Comparison of ENCODE assay signal across 9 cellular contexts in the genomic region with DNA sequence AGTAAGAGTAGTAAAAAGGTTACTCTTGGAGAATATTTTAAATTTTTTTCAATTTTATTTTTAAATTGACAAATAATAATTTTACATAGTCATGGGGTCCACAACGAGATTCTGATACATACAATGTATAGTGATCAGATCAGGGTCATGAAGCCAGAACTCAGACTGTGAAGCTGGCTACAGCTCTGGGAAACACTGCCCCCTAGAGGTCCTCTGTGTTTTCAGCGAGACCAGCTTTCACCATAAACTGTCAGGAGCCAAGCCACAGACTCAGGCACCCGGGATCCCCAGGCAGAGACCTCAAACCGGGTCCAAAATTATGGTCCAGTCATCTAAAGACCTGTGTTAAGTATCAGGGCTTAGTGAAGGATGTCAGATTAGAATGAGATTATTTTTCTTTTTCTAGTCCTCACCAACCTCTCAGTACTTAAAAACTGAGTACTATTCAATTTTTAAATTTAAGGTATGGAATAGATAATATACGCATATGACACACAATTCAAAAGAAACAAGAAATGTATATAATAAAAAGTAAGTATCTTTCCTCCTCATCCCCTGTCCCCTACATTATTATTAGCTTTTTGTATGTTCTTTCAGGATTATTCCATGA.
DNase-seq lines count a peak whose midpoint lies in the region; ATAC-seq, FAIRE-seq and TF ChIP-seq lines count a peak whose summit lies in the region.
"Had no signal": no experiment of that assay in that cellular context is flagged by ENCODE, and none has a peak within 500 bp of the region (broad histone marks: within the 10 kb centered on the region; RNA-seq: fewer than 3 reads in every experiment).

No MANE protein-coding gene starts in this region.

- H3K27ac ChIP-seq in H1 (ENCODE audit: low read depth, low read length) (no peak overlapping the region), neural progenitor cell (no peak overlapping the region), esophagus squamous epithelium (no peak overlapping the region)

- no peak overlapping the region for H3K27ac Mint-ChIP-seq in neural progenitor cell
- H3K27ac Mint-ChIP-seq: stimulated activated naive CD8-positive, alpha-beta T cell treated with anti-CD3 and anti-CD28 coated beads, Interleukin-15, Interleukin-2, amounts not matched to agents 100 ng/mL and 50 ng/mL, for 24 hours had no signal

- no peak overlapping the region for H3K4me3 Mint-ChIP-seq in neural progenitor cell
- H3K4me3 Mint-ChIP-seq: stimulated activated naive CD8-positive, alpha-beta T cell treated with anti-CD3 and anti-CD28 coated beads, Interleukin-15, Interleukin-2, amounts not matched to agents 100 ng/mL and 50 ng/mL, for 24 hours had no signal

- H4K20me1 ChIP-seq in H1 (replicated peaks in 1 of 2; ENCODE audit: control insufficient read depth in 1 of 2, insufficient read depth in 2 of 2, low read length in 2 of 2) = no peaks in the 10 kb centered on the region
- H4K20me1 ChIP-seq in neural progenitor cell (ENCODE audit: low read depth) = no peaks in the 10 kb centered on the region

- no peak overlapping the region for H4K8ac ChIP-seq in H1 (ENCODE audit: extremely low read depth, insufficient read depth, low read length)

- peak; percentile 60 for ATAC-seq in GM21447 (IDR thresholded peaks at IDR 0.05; ENCODE audit: unreplicated experiment)

- no peaks in the 10 kb centered on the region for H3K9me3 Mint-ChIP-seq in neural progenitor cell
- H3K9me3 Mint-ChIP-seq: stimulated activated naive CD8-positive, alpha-beta T cell treated with anti-CD3 and anti-CD28 coated beads, Interleukin-15, Interleukin-2, amounts not matched to agents 100 ng/mL and 50 ng/mL, for 24 hours had no signal

- no peak overlapping the region for H3K14ac ChIP-seq in H1 (ENCODE audit: insufficient read length)

- H2BK120ac ChIP-seq in H1 (replicated peaks; ENCODE audit: low read depth, low read length) = no peak overlapping the region

- no peak overlapping the region for H3K23ac ChIP-seq in H1 (ENCODE audit: insufficient read length)

- no peak overlapping the region for H2AFZ ChIP-seq in H1 (ENCODE audit: low read length)
- H2AFZ ChIP-seq in neural progenitor cell (replicated peaks) = no peak overlapping the region

- H3K36me3 Mint-ChIP-seq in neural progenitor cell = no peaks in the 10 kb centered on the region

- peak; percentile 68 to 81 (median 72) for TF ChIP-seq CTCF in H1 (IDR thresholded peaks at IDR 0.05; ENCODE audit: control extremely low read depth in 1 of 3, insufficient read depth in 1 of 3, low read depth in 1 of 3, low read length in 3 of 3)
- peak; percentile 81 for TF ChIP-seq CTCF in neural progenitor cell (IDR thresholded peaks at IDR 0.05)
- TF ChIP-seq CTCF in esophagus squamous epithelium (IDR thresholded peaks at IDR 0.05) = peak in 3 of 6 experiments; percentile 11 to 40 (median 15)

- H3K56ac ChIP-seq in H1 (replicated peaks; ENCODE audit: insufficient read length, low read depth, low read length) = no peak overlapping the region

- intact Hi-C loops in esophagus squamous epithelium (cut with DNase I) = no loop called here

- H3K23me2 ChIP-seq in H1 (ENCODE audit: low read depth, low read length) = no peaks in the 10 kb centered on the region

- H3K9me3 ChIP-seq in H1 (ENCODE audit: insufficient read depth in 2 of 2, low read depth in 1 of 2, low read length in 1 of 2) (no peaks in the 10 kb centered on the region), neural progenitor cell (ENCODE audit: low read depth) (no peaks in the 10 kb centered on the region), esophagus squamous epithelium (no peaks in the 10 kb centered on the region)

- CTCF ChIA-PET in H1 (lab: Charles Lee; ENCODE audit: partially characterized antibody) = interaction anchor here (0.6 to 1.7 kb wide), 9 partner anchors 15 to 261 kb away, joined by 3 to 4 read pairs (median 3); no protein-coding TSS in a partner anchor

- no peak overlapping the region for H2BK15ac ChIP-seq in H1 (ENCODE audit: low read length)

- H3K4me2 ChIP-seq in H1 (ENCODE audit: insufficient read depth in 1 of 2, low read depth in 2 of 2, low read length in 2 of 2) (no peak overlapping the region), neural progenitor cell (no peak overlapping the region)

- no peak for TF ChIP-seq POLR2A in H1 (IDR thresholded peaks at IDR 0.05; ENCODE audit: control extremely low read depth in 1 of 2, low read depth in 2 of 2, low read length in 2 of 2)
- no peak for TF ChIP-seq POLR2A in esophagus squamous epithelium (IDR thresholded peaks at IDR 0.05)

- no peak overlapping the region for H3K18ac ChIP-seq in H1 (ENCODE audit: extremely low read depth, low read length)

- FAIRE-seq in H1 (lab: Jason Lieb, UNC) = peak; percentile 78

- no peak overlapping the region for H4K5ac ChIP-seq in H1 (ENCODE audit: insufficient read length, low read depth, low read length)

- H3K79me2 ChIP-seq in H1 (ENCODE audit: control insufficient read depth in 1 of 2, insufficient read depth in 2 of 2, low read length in 2 of 2) (no peaks in the 10 kb centered on the region), neural progenitor cell (ENCODE audit: low read depth) (no peaks in the 10 kb centered on the region)

- H3F3A ChIP-seq in neural progenitor cell (ENCODE audit: low read depth) = no peaks in the 10 kb centered on the region

- POLR2A ChIA-PET in H1 (lab: Charles Lee; ENCODE audit: partially characterized antibody) = no interaction called here

- no peak for TF ChIP-seq EP300 in H1 (IDR thresholded peaks at IDR 0.05; ENCODE audit: borderline replicate concordance in 1 of 2, low read depth in 2 of 2, low read length in 2 of 2)

- H3K9ac ChIP-seq in H1 (replicated peaks in 1 of 4; ENCODE audit: extremely low read depth in 1 of 4, low read depth in 3 of 4, low read length in 3 of 4) = no peak overlapping the region
- H3K9ac ChIP-seq in neural progenitor cell = no peak overlapping the region

- H2BK12ac ChIP-seq in H1 (ENCODE audit: low read depth, low read length) = no peak overlapping the region

- H2AK5ac ChIP-seq in H1 (ENCODE audit: low read depth, low read length) = no peak overlapping the region

- WGBS in H1 (ENCODE audit: extremely low coverage in 1 of 2, insufficient coverage in 1 of 2, insufficient read length in 1 of 2, insufficient replicate concordance in 2 of 2, low coverage in 1 of 2, low lambda C conversion rate in 2 of 2, missing lambda C conversion rate in 1 of 2), 2 experiments = 55% methylated on average over 5 of the region's 5 CpGs; no CpG with 5 or more reads in 1 of the 2 experiments
- 31 to 36% methylated on average over 5 of the region's 5 CpGs for whole genome bisulfite sequencing in esophagus squamous epithelium, 2 donors

- H3K4me1 ChIP-seq in H1 (replicated peaks in 1 of 4; ENCODE audit: control insufficient read depth in 3 of 4, insufficient read depth in 4 of 4, low read length in 3 of 4) = peaks cover 0 to 2% (median 0%) of the 10 kb centered on the region in 4 experiments; a peak in 1 of 7 replicates
- peaks cover 4% of the 10 kb centered on the region for H3K4me1 ChIP-seq in neural progenitor cell
- no peaks in the 10 kb centered on the region for H3K4me1 ChIP-seq in esophagus squamous epithelium

- TF ChIP-seq RAD21 in H1 (IDR thresholded peaks at IDR 0.05 in 1 of 2, conservative IDR thresholded peaks at IDR 0.05 in 1 of 2; ENCODE audit: low read depth in 2 of 2, low read length in 2 of 2) = peak; percentile 75 to 85

- no peak overlapping the region for H4K91ac ChIP-seq in H1 (replicated peaks; ENCODE audit: insufficient read length, low read length)

- no peak overlapping the region for H3K4ac ChIP-seq in H1 (replicated peaks; ENCODE audit: insufficient read length, low read depth, low read length)

- H2BK20ac ChIP-seq in H1 (ENCODE audit: low read length) = no peak overlapping the region

- no peaks in the 10 kb centered on the region for H3K4me1 Mint-ChIP-seq in neural progenitor cell

- H3K27me3 Mint-ChIP-seq in neural progenitor cell (ENCODE audit: insufficient read depth, low read depth) = no peaks in the 10 kb centered on the region
- H3K27me3 Mint-ChIP-seq: stimulated activated naive CD8-positive, alpha-beta T cell treated with anti-CD3 and anti-CD28 coated beads, Interleukin-15, Interleukin-2, amounts not matched to agents 100 ng/mL and 50 ng/mL, for 24 hours had no signal

- DNase-seq in NCI-H510A treated with DMSO at 0.1 percent for 48 hours (lab: John Stamatoyannopoulos, UW) (peak; percentile 29), NCI-H510A (lab: John Stamatoyannopoulos, UW) (no peak), RPMI8226 (peak; percentile 52), H1 (ENCODE audit: low read depth in 1 of 2, low spot score in 2 of 2) (peak; percentile 54 to 82), neural progenitor cell (ENCODE audit: low spot score) (peak; percentile 73), esophagus squamous epithelium (lab: John Stamatoyannopoulos, UW) (no peak)
- peak; percentile 37 for DNase-seq in Jurkat, Clone E6-1 (ENCODE audit: low read depth, low spot score)

- H3K27me3 ChIP-seq in H1 (replicated peaks in 1 of 4; ENCODE audit: control insufficient read depth in 3 of 4, extremely low read depth in 1 of 4, insufficient read depth in 3 of 4, low read length in 3 of 4) (no peaks in the 10 kb centered on the region), neural progenitor cell (no peaks in the 10 kb centered on the region), esophagus squamous epithelium (no peaks in the 10 kb centered on the region)

- no peak overlapping the region for H3K4me3 ChIP-seq in Jurkat, Clone E6-1 (ENCODE audit: low read length)
- H3K4me3 ChIP-seq in H1 (ENCODE audit: extremely low read depth in 1 of 4, insufficient read depth in 2 of 4, low read depth in 3 of 4, low read length in 4 of 4) = no peak overlapping the region
- no peak overlapping the region for H3K4me3 ChIP-seq in neural progenitor cell
- no peak overlapping the region for H3K4me3 ChIP-seq in esophagus squamous epithelium

- H3K36me3 ChIP-seq in H1 (ENCODE audit: control insufficient read depth in 2 of 4, insufficient read depth in 4 of 4, low read length in 3 of 4) (no peaks in the 10 kb centered on the region), neural progenitor cell (no peaks in the 10 kb centered on the region), esophagus squamous epithelium (no peaks in the 10 kb centered on the region)

- no peak overlapping the region for H2BK5ac ChIP-seq in H1 (ENCODE audit: low read depth, low read length)

- no peaks in the 10 kb centered on the region for H3K79me1 ChIP-seq in H1 (ENCODE audit: low read depth, low read length)

Comparison
In these comparisons a context has a peak if more than half of its experiments do, and no peak if none do; other contexts are left out.
1. DNase-seq: peak in NCI-H510A treated with DMSO at 0.1 percent for 48 hours (single experiment), Jurkat, Clone E6-1 (single experiment), RPMI8226 (single experiment), H1 (2 of 2) and neural progenitor cell (single experiment); none in NCI-H510A (single experiment) and esophagus squamous epithelium (single experiment).